ENCODE assay signal across 7 cellular contexts in genomic region chr15:76345880-76346665, GRCh38. TPM values are rescaled to one million over a fixed set of nuclear protein-coding genes. Genes with fewer than 3 reads are reported as not detected.
A peak's percentile ranks its signal among the peaks of the same experiment; 100 is the strongest.
DNase-seq lines count a peak whose midpoint lies in the region; TF ChIP-seq lines count a peak whose summit lies in the region.

No MANE protein-coding gene starts in this region.

- DNase-seq in GM19238 (ENCODE audit: insufficient read length, low spot score) (peak; percentile 56), fibroblast of the aortic adventitia (ENCODE audit: low read depth) (no peak), prostate gland (ENCODE audit: low spot score) (no peak), NCI-H2196 treated with DMSO at 0.1 percent for 48 hours (lab: John Stamatoyannopoulos, UW; ENCODE audit: unreplicated experiment) (no peak), hypothalamus (lab: John Stamatoyannopoulos, UW) (no peak), COR-L47 (lab: John Stamatoyannopoulos, UW) (no peak)

- H3K27me3 ChIP-seq in prostate gland (replicated peaks; ENCODE audit: insufficient read depth) = peaks cover 19% of the 10 kb centered on the region

- intact Hi-C loops in prostate gland (cut with DNase I) = no loop called here

- H3K4me3 ChIP-seq in fibroblast of the aortic adventitia (ENCODE audit: low read depth, low read length) (peak overlapping the region; percentile 50), prostate gland (peak overlapping the region; percentile 33 to 36)

- peaks cover 4% of the 10 kb centered on the region for H3K4me1 ChIP-seq in prostate gland (replicated peaks)

- peak; percentile 10 for TF ChIP-seq POLR2A in prostate gland (IDR thresholded peaks at IDR 0.05)

- 6% methylated on average over 44 of the region's 65 CpGs for WGBS in prostate gland

- H3K27ac ChIP-seq in prostate gland = peak overlapping the region; percentile 30 to 57

- H3K9me3 ChIP-seq in prostate gland = no peaks in the 10 kb centered on the region

- H3K36me3 ChIP-seq in prostate gland = no peaks in the 10 kb centered on the region

- TF ChIP-seq CTCF in fibroblast of the aortic adventitia (IDR thresholded peaks at IDR 0.05; ENCODE audit: insufficient read depth, low read length) = no peak
- no peak for TF ChIP-seq CTCF in prostate gland (IDR thresholded peaks at IDR 0.05)

TF ChIP-seq in PFSK-1, 5 proteins besides CTCF, POLR2A, EP300 and RAD21:
- peak; percentile 4 for TF ChIP-seq FOXP2 (optimal IDR thresholded peaks at IDR 0.05; ENCODE audit: borderline replicate concordance, extremely low read depth, extremely low read length, insufficient read depth)
- no peak for TF ChIP-seq TAF1 (IDR thresholded peaks at IDR 0.05; ENCODE audit: borderline replicate concordance, insufficient read depth, low read length)
TF ChIP-seq in PFSK-1: peak in this region for 1.

RNA-seq across cellular contexts. Expression of gene ISL2, which starts 9.5 kb away (rescaled TPM):
- 18.7 TPM for polyA plus RNA-seq in PFSK-1 (2012; ENCODE audit: insufficient read length, low read depth)
- total RNA-seq in fibroblast of the aortic adventitia (ENCODE audit: low replicate concordance) (0.45 TPM in 1 of 2 replicates, not detected in the other), prostate gland (1 to 10 TPM in 1 of 2 donors, under 1 TPM in 1; 0.77 to 2.4 TPM)

RNA-seq across cellular contexts. Expression of gene ETFA, which starts 34.8 kb away (rescaled TPM):
- 187 TPM for polyA plus RNA-seq in PFSK-1 (2012; ENCODE audit: insufficient read length, low read depth)
- total RNA-seq in fibroblast of the aortic adventitia (ENCODE audit: low replicate concordance) (56.1 and 87.8 TPM in 2 replicates), prostate gland (10 to 100 TPM; 68.6 to 82.8 TPM)
